31 cellular contexts compared by ENCODE assay signal in genomic region chr4:148145475-148145874, GRCh38.
"Had no signal": no experiment of that assay in that cellular context is flagged by ENCODE, and none has a peak within 500 bp of the region (broad histone marks: within the 10 kb centered on the region; RNA-seq: fewer than 3 reads in every experiment).

No MANE protein-coding gene starts in this region.

- H3K4me3 ChIP-seq: left ventricle myocardium inferior, lung, neural progenitor cell, pancreas, prostate gland, skin epidermis, stomach, testis, thyroid gland, transverse colon, upper lobe of left lung, vagina had no signal

- H3K27me3 Mint-ChIP-seq: naive B cell; stimulated activated naive B cell treated with anti-CD40 and anti-IgM and Interleukin-4, amounts not matched to agents 10 μg/mL and 1 μg/mL and 100 μg/mL, for 72 hours had no signal

- H3K27ac ChIP-seq: left ventricle myocardium inferior, neural progenitor cell, neutrophil, pancreas, prostate gland, skin epidermis, stomach, testis, transverse colon, upper lobe of left lung, vagina had no signal

- H3K9me3 ChIP-seq: left ventricle myocardium inferior, neutrophil, pancreas, prostate gland, stomach, testis, thyroid gland, transverse colon, upper lobe of left lung, vagina had no signal

- H3K4me1 Mint-ChIP-seq: natural killer cell; stimulated activated naive B cell treated with anti-CD40 and anti-IgM and Interleukin-4, amounts not matched to agents 10 μg/mL and 1 μg/mL and 100 μg/mL, for 72 hours had no signal

- H3K27me3 ChIP-seq: neural progenitor cell, neutrophil, pancreas, stomach, testis, thyroid gland, transverse colon, upper lobe of left lung, vagina had no signal

- H3K4me3 Mint-ChIP-seq: mesothelial cell of epicardium; naive B cell; natural killer cell; nephron progenitor cell; neural progenitor cell; stimulated activated naive B cell treated with anti-CD40 and anti-IgM and Interleukin-4, amounts not matched to agents 10 μg/mL and 1 μg/mL and 100 μg/mL, for 72 hours had no signal

- H3K4me1 ChIP-seq: left ventricle myocardium inferior, neural progenitor cell, pancreas, prostate gland, stomach, testis, transverse colon, upper lobe of left lung, vagina had no signal

- H3K9me3 Mint-ChIP-seq: naive B cell; natural killer cell; neural progenitor cell; stimulated activated naive B cell treated with anti-CD40 and anti-IgM and Interleukin-4, amounts not matched to agents 10 μg/mL and 1 μg/mL and 100 μg/mL, for 72 hours had no signal

- H3K27ac Mint-ChIP-seq: mesothelial cell of epicardium; naive B cell; natural killer cell; neural progenitor cell; stimulated activated naive B cell treated with anti-CD40 and anti-IgM and Interleukin-4, amounts not matched to agents 10 μg/mL and 1 μg/mL and 100 μg/mL, for 72 hours had no signal

- H2AFZ ChIP-seq: neural progenitor cell had no signal

- H3K36me3 ChIP-seq: neural progenitor cell, neutrophil, pancreas, prostate gland, thyroid gland had no signal

- H3K36me3 Mint-ChIP-seq: mesothelial cell of epicardium, natural killer cell, neural progenitor cell had no signal

- H3K9ac ChIP-seq: neural progenitor cell had no signal

- ATAC-seq: natural killer cell; pancreas; right cardiac atrium; sciatic nerve; stimulated activated naive B cell treated with anti-CD40 and anti-IgM and Interleukin-4, amounts not matched to agents 10 μg/mL and 1 μg/mL and 100 μg/mL, for 72 hours; stimulated activated naive CD8-positive, alpha-beta T cell treated with anti-CD3 and anti-CD28 coated beads, Interleukin-15, Interleukin-2, amounts not matched to agents 100 U/mL and 50 U/mL, for 24 hours had no signal

- DNase-seq: hypothalamus; islet precursor cell; left ventricle myocardium inferior; mesendoderm; naive B cell; natural killer cell; nephron progenitor cell; occipital lobe; pancreas; posterior cingulate gyrus; retina; right cardiac atrium; stimulated activated CD4-positive, alpha-beta T cell treated with anti-CD3 and anti-CD28 coated beads, Interleukin-12 subunit alpha, Interleukin-12 subunit beta, amount 100 ng/mL, for 4 hours; stimulated activated CD4-positive, alpha-beta T cell treated with anti-CD3 and anti-CD28 coated beads, Interleukin-15, amount 100 ng/mL, for 24 hours; stimulated activated CD4-positive, alpha-beta T cell treated with anti-CD3 and anti-CD28 coated beads, Interleukin-2, amount 100 ng/mL, for 24 hours; stimulated activated CD4-positive, alpha-beta T cell treated with anti-CD3 and anti-CD28 coated beads, Interleukin-4, amount 100 ng/mL, for 1 hour; stimulated activated naive B cell treated with anti-CD40 and anti-IgM and Interleukin-4, amounts not matched to agents 10 μg/mL and 1 μg/mL and 100 μg/mL, for 72 hours; stimulated activated naive CD8-positive, alpha-beta T cell treated with anti-CD3 and anti-CD28 coated beads, Interleukin-15, Interleukin-2, amounts not matched to agents 100 U/mL and 50 U/mL, for 24 hours; stomach; testis; thyroid gland; transverse colon had no signal

- H3K4me2 ChIP-seq: neural progenitor cell had no signal

- FAIRE-seq: pancreas had no signal
